Comparison of ENCODE assay signal across 16 cellular contexts in genomic region chr1:85734961-85735360, GRCh38.
"Had no signal": no experiment of that assay in that cellular context is flagged by ENCODE, and none has a peak within 500 bp of the region (broad histone marks: within the 10 kb centered on the region; RNA-seq: fewer than 3 reads in every experiment).

No MANE protein-coding gene starts in this region.

- H3K27ac ChIP-seq: cardiac muscle cell, esophagus muscularis mucosa, lower lobe of right lung, neutrophil, tibial nerve had no signal

- H3K27me3 ChIP-seq: cardiac muscle cell, esophagus muscularis mucosa, neutrophil, tibial nerve had no signal

- H3K4me3 ChIP-seq: cardiac muscle cell, esophagus muscularis mucosa, lower lobe of right lung, tibial nerve had no signal

- H3K36me3 ChIP-seq: cardiac muscle cell, esophagus muscularis mucosa, lower lobe of right lung, neutrophil had no signal

- DNase-seq: activated B cell treated with CpG ODN at 0.5 μM for 24 hours; activated CD4-positive, alpha-beta T cell treated with anti-CD3 and anti-CD28 coated beads, Interleukin-2, amount 10 ng/mL, durations not matched to agents 7 days and 5 days; activated naive CD4-positive, alpha-beta T cell treated with Interleukin-2 at 50 U/mL for 16 hours; activated T-cell treated with anti-CD3 and anti-CD28 coated beads for 4 hours; hypothalamus; lower lobe of right lung; small intestine; stimulated activated CD4-positive, alpha-beta T cell treated with anti-CD3 and anti-CD28 coated beads, Interleukin-4, amount 100 ng/mL, for 24 hours; stimulated activated naive CD4-positive, alpha-beta T cell; substantia nigra; SW 1271 had no signal

- H3K9me3 ChIP-seq: esophagus muscularis mucosa, lower lobe of right lung, neutrophil, tibial nerve had no signal

- H3K4me1 ChIP-seq: esophagus muscularis mucosa, lower lobe of right lung, tibial nerve had no signal

- ATAC-seq: lower lobe of right lung had no signal

- FAIRE-seq: small intestine, TTC549 had no signal
